Comparison of ENCODE assay signal across 8 cellular contexts in genomic region chr6:126804255-126805064, GRCh38.
DNase-seq lines count a peak whose midpoint lies in the region; ATAC-seq and TF ChIP-seq lines count a peak whose summit lies in the region.

No MANE protein-coding gene starts in this region.

- no peaks in the 10 kb centered on the region for H3K36me3 ChIP-seq in NT2/D1 (ENCODE audit: insufficient read depth, insufficient read length, low read length)

- ATAC-seq in GM19395 (IDR thresholded peaks at IDR 0.05; ENCODE audit: unreplicated experiment) (peak; percentile 91), HG03280 (IDR thresholded peaks at IDR 0.05; ENCODE audit: unreplicated experiment) (peak; percentile 71)

- peak; percentile 76 for TF ChIP-seq CTCF in mesothelial cell of epicardium (IDR thresholded peaks at IDR 0.05; ENCODE audit: unreplicated experiment)

- H3K36me3 Mint-ChIP-seq in mesothelial cell of epicardium = no peaks in the 10 kb centered on the region

- H3K4me1 ChIP-seq in NT2/D1 (ENCODE audit: insufficient read depth, insufficient read length) = no peaks in the 10 kb centered on the region

- no peak overlapping the region for H3K4me3 ChIP-seq in NT2/D1 (ENCODE audit: insufficient read length, low read depth)

- peak overlapping the region; percentile 19 for H3K27ac Mint-ChIP-seq in mesothelial cell of epicardium

- DNase-seq in EH (ENCODE audit: low read depth) = peak; percentile 64
- DNase-seq in NT2/D1 (ENCODE audit: low read depth, low spot score) = peak; percentile 15
- DNase-seq in dermis microvascular lymphatic vessel endothelial cell (ENCODE audit: low read depth in 2 of 2) = peak; percentile 18 to 60
- no peak for DNase-seq in mesothelial cell of epicardium (ENCODE audit: low spot score in 2 of 2, unreplicated experiment in 2 of 2)
- no peak for DNase-seq in occipital lobe (lab: John Stamatoyannopoulos, UW)
- no peak for DNase-seq in T-helper 9 cell

- H3K9me3 ChIP-seq in NT2/D1 (ENCODE audit: insufficient read depth, low read length) = no peaks in the 10 kb centered on the region

- no peak overlapping the region for H3K4me3 Mint-ChIP-seq in mesothelial cell of epicardium

- H3K4me1 Mint-ChIP-seq in mesothelial cell of epicardium = peaks cover 29% of the 10 kb centered on the region

- no peaks in the 10 kb centered on the region for H3K9me3 Mint-ChIP-seq in mesothelial cell of epicardium

- no peak overlapping the region for H3K9ac ChIP-seq in NT2/D1 (ENCODE audit: insufficient read length, low read depth)

- no peaks in the 10 kb centered on the region for H3K27me3 Mint-ChIP-seq in mesothelial cell of epicardium (ENCODE audit: low read depth)

- H3K27me3 ChIP-seq in NT2/D1 (ENCODE audit: insufficient read depth, insufficient read length) = no peaks in the 10 kb centered on the region

Comparison
In these comparisons a context has a peak if more than half of its experiments do, and no peak if none do; other contexts are left out.
1. DNase-seq: peak in EH (single experiment), NT2/D1 (single experiment) and dermis microvascular lymphatic vessel endothelial cell (2 of 2); none in mesothelial cell of epicardium (0 of 2), occipital lobe (single experiment) and T-helper 9 cell (single experiment).